In genomic region chr4:95511477-95511876, GRCh38 we compare ENCODE assay signal across 22 cellular contexts. TPM values are rescaled to one million over a fixed set of nuclear protein-coding genes. Genes with fewer than 3 reads are reported as not detected.
"Had no signal": no experiment of that assay in that cellular context is flagged by ENCODE, and none has a peak within 500 bp of the region (broad histone marks: within the 10 kb centered on the region; RNA-seq: fewer than 3 reads in every experiment).

No MANE protein-coding gene starts in this region.

- H3K36me3 Mint-ChIP-seq: naive thymus-derived CD4-positive, alpha-beta T cell; stimulated activated naive B cell treated with anti-CD40 and anti-IgM and Interleukin-4, amounts not matched to agents 10 μg/mL and 1 μg/mL and 100 μg/mL, for 72 hours had no signal

- H3K36me3 ChIP-seq: colonic mucosa, esophagus squamous epithelium, gastroesophageal sphincter, right atrium auricular region, sigmoid colon, tibial nerve had no signal

- H3K4me3 Mint-ChIP-seq: naive thymus-derived CD4-positive, alpha-beta T cell; stimulated activated naive B cell treated with anti-CD40 and anti-IgM and Interleukin-4, amounts not matched to agents 10 μg/mL and 1 μg/mL and 100 μg/mL, for 72 hours; stimulated activated naive CD8-positive, alpha-beta T cell treated with anti-CD3 and anti-CD28 coated beads, Interleukin-15, amount 100 ng/mL, for 72 hours had no signal

- DNase-seq: colonic mucosa; dermis blood vessel endothelial cell; esophagus squamous epithelium; foreskin fibroblast; left colon; left ventricle myocardium superior; mesendoderm; naive thymus-derived CD4-positive, alpha-beta T cell; posterior cingulate gyrus; sigmoid colon; stimulated activated CD4-positive, alpha-beta T cell treated with anti-CD3 and anti-CD28 coated beads, Interleukin-2, amount 100 ng/mL, for 24 hours; stimulated activated CD4-positive, alpha-beta T cell treated with anti-CD3 and anti-CD28 coated beads, Interleukin-4, amount 100 ng/mL, for 4 hours; stimulated activated naive B cell treated with anti-CD40 and anti-IgM and Interleukin-4, amounts not matched to agents 10 μg/mL and 1 μg/mL and 100 μg/mL, for 72 hours; stimulated activated naive CD8-positive, alpha-beta T cell treated with anti-CD3 and anti-CD28 coated beads, Interleukin-15, amount 100 ng/mL, for 72 hours; testis had no signal

- H3K4me1 ChIP-seq: colonic mucosa, esophagus squamous epithelium, gastroesophageal sphincter, right atrium auricular region, sigmoid colon, testis had no signal

- H2AFZ ChIP-seq: hepatocyte had no signal

- H3K27ac ChIP-seq: colonic mucosa, esophagus squamous epithelium, gastroesophageal sphincter, hepatocyte, right atrium auricular region, sigmoid colon, skin epidermis, testis, tibial nerve had no signal

- H3K4me1 Mint-ChIP-seq: naive thymus-derived CD4-positive, alpha-beta T cell; stimulated activated naive B cell treated with anti-CD40 and anti-IgM and Interleukin-4, amounts not matched to agents 10 μg/mL and 1 μg/mL and 100 μg/mL, for 72 hours; stimulated activated naive CD8-positive, alpha-beta T cell treated with anti-CD3 and anti-CD28 coated beads, Interleukin-15, amount 100 ng/mL, for 72 hours had no signal

- H3K9me3 ChIP-seq: colonic mucosa, esophagus squamous epithelium, gastroesophageal sphincter, right atrium auricular region, sigmoid colon, testis, tibial nerve had no signal

- H3K27me3 Mint-ChIP-seq: stimulated activated naive B cell treated with anti-CD40 and anti-IgM and Interleukin-4, amounts not matched to agents 10 μg/mL and 1 μg/mL and 100 μg/mL, for 72 hours; stimulated activated naive CD8-positive, alpha-beta T cell treated with anti-CD3 and anti-CD28 coated beads, Interleukin-15, amount 100 ng/mL, for 72 hours had no signal

- H3K9me3 Mint-ChIP-seq: stimulated activated naive B cell treated with anti-CD40 and anti-IgM and Interleukin-4, amounts not matched to agents 10 μg/mL and 1 μg/mL and 100 μg/mL, for 72 hours; stimulated activated naive CD8-positive, alpha-beta T cell treated with anti-CD3 and anti-CD28 coated beads, Interleukin-15, amount 100 ng/mL, for 72 hours had no signal

- H3K27me3 ChIP-seq: colonic mucosa, esophagus squamous epithelium, gastroesophageal sphincter, hepatocyte, right atrium auricular region, sigmoid colon, testis, tibial nerve had no signal

- H3K4me2 ChIP-seq: hepatocyte had no signal

- H3K4me3 ChIP-seq: colonic mucosa, esophagus squamous epithelium, gastroesophageal sphincter, hepatocyte, lung, right atrium auricular region, sigmoid colon, skin epidermis, testis, tibial nerve had no signal

- H3K79me2 ChIP-seq: hepatocyte had no signal

- H3K27ac Mint-ChIP-seq: naive thymus-derived CD4-positive, alpha-beta T cell; stimulated activated naive B cell treated with anti-CD40 and anti-IgM and Interleukin-4, amounts not matched to agents 10 μg/mL and 1 μg/mL and 100 μg/mL, for 72 hours; stimulated activated naive CD8-positive, alpha-beta T cell treated with anti-CD3 and anti-CD28 coated beads, Interleukin-15, amount 100 ng/mL, for 72 hours had no signal

- ATAC-seq: gastroesophageal sphincter; left colon; left ventricle myocardium superior; naive thymus-derived CD4-positive, alpha-beta T cell; stimulated activated naive B cell treated with anti-CD40 and anti-IgM and Interleukin-4, amounts not matched to agents 10 μg/mL and 1 μg/mL and 100 μg/mL, for 72 hours; stimulated activated naive CD8-positive, alpha-beta T cell treated with anti-CD3 and anti-CD28 coated beads, Interleukin-15, amount 100 ng/mL, for 72 hours had no signal

RNA-seq across cellular contexts. Expression of gene UNC5C, which starts 37.3 kb away (rescaled TPM):
- total RNA-seq: mononuclear cell; naive thymus-derived CD4-positive, alpha-beta T cell had no signal
- polyA plus RNA-seq: naive thymus-derived CD4-positive, alpha-beta T cell had no signal
